18 cellular contexts compared by ENCODE assay signal in genomic region chr13:110503037-110503901, GRCh38. TPM values are rescaled to one million over a fixed set of nuclear protein-coding genes. Genes with fewer than 3 reads are reported as not detected.
DNase-seq lines count a peak whose midpoint lies in the region; TF ChIP-seq lines count a peak whose summit lies in the region.
"Had no signal": no experiment of that assay in that cellular context is flagged by ENCODE, and none has a peak within 500 bp of the region (broad histone marks: within the 10 kb centered on the region; RNA-seq: fewer than 3 reads in every experiment).

No MANE protein-coding gene starts in this region.

- no peak overlapping the region for H3K27ac Mint-ChIP-seq in MCF 10A (ENCODE audit: low read depth, unreplicated experiment)
- H3K27ac Mint-ChIP-seq: activated CD8-positive, alpha-beta T cell treated with anti-CD3 and anti-CD28 coated beads for 36 hours; activated T-helper 2 cell treated with anti-CD3 and anti-CD28 coated beads, Interferon-gamma antibody, Interleukin-2, Interleukin-4, amounts not matched to agents 10 μg/mL and 5 μg/mL and 100 μg/mL, durations not matched to agents 14 hours and 24 hours and 36 hours; T-helper 2 cell treated with Interferon-gamma antibody and Interleukin-4, amounts not matched to agents 5 μg/mL and 100 μg/mL, for 36 hours had no signal

- H3K9ac ChIP-seq in mammary epithelial cell (ENCODE audit: insufficient read depth, low read length) = no peak overlapping the region

- TF ChIP-seq CTCF in mammary epithelial cell (conservative IDR thresholded peaks at IDR 0.05 in 1 of 2, IDR thresholded peaks at IDR 0.05 in 1 of 2; ENCODE audit: extremely low read depth in 1 of 2, insufficient read depth in 1 of 2, low read depth in 1 of 2, low read length in 2 of 2) = no peak
- no peak for TF ChIP-seq CTCF in MCF 10A (IDR thresholded peaks at IDR 0.05; ENCODE audit: unreplicated experiment)
- TF ChIP-seq CTCF in VCaP (conservative IDR thresholded peaks at IDR 0.05) = no peak; the same call in 1 of the 2 replicates
- TF ChIP-seq CTCF in hepatocyte (IDR thresholded peaks at IDR 0.05; ENCODE audit: poor library complexity) = no peak
- TF ChIP-seq CTCF in transverse colon (IDR thresholded peaks at IDR 0.05) = no peak

- no peaks in the 10 kb centered on the region for H3K27me3 Mint-ChIP-seq in MCF 10A (ENCODE audit: insufficient read depth, unreplicated experiment)

- no peak for TF ChIP-seq POLR2A in transverse colon (IDR thresholded peaks at IDR 0.05)

- no peak overlapping the region for H3K27ac ChIP-seq in mammary epithelial cell (ENCODE audit: insufficient read depth, low read depth, low read length)
- H3K27ac ChIP-seq in VCaP = peak overlapping the region; percentile 1; the same call in 1 of the 2 replicates
- peak overlapping the region; percentile 62 for H3K27ac ChIP-seq in hepatocyte
- peak overlapping the region; percentile 35 to 43 (median 38) for H3K27ac ChIP-seq in transverse colon
- H3K27ac ChIP-seq: body of pancreas had no signal

- no peaks in the 10 kb centered on the region for H3K27me3 ChIP-seq in mammary epithelial cell (ENCODE audit: insufficient read depth, low read length)
- no peaks in the 10 kb centered on the region for H3K27me3 ChIP-seq in hepatocyte
- no peaks in the 10 kb centered on the region for H3K27me3 ChIP-seq in transverse colon
- H3K27me3 ChIP-seq: body of pancreas had no signal

- H3K9me3 ChIP-seq in mammary epithelial cell (replicated peaks; ENCODE audit: insufficient read depth, low read length) (no peaks in the 10 kb centered on the region), hepatocyte (ENCODE audit: low read depth) (no peaks in the 10 kb centered on the region), transverse colon (no peaks in the 10 kb centered on the region)
- H3K9me3 ChIP-seq: body of pancreas had no signal

- TF ChIP-seq EP300 in transverse colon (IDR thresholded peaks at IDR 0.05; ENCODE audit: low read depth) = no peak

- no peak overlapping the region for H3K4me2 ChIP-seq in mammary epithelial cell (ENCODE audit: insufficient read depth, low read depth, low read length)
- H3K4me2 ChIP-seq in hepatocyte = no peak overlapping the region

- dilution Hi-C loops in mammary epithelial cell (cut with HindIII; ENCODE audit: low sequenced_read_pairs) = no loop called here

- no peaks in the 10 kb centered on the region for H4K20me1 ChIP-seq in mammary epithelial cell (ENCODE audit: insufficient read depth, low read length)
- no peaks in the 10 kb centered on the region for H4K20me1 ChIP-seq in hepatocyte (ENCODE audit: insufficient read depth, poor library complexity, severe bottlenecking)

- no peaks in the 10 kb centered on the region for H3K79me2 ChIP-seq in mammary epithelial cell (ENCODE audit: insufficient read depth, low read length)
- H3K79me2 ChIP-seq in hepatocyte = no peaks in the 10 kb centered on the region

- in situ Hi-C loops in mammary epithelial cell (cut with MboI; ENCODE audit: low sequenced_read_pairs in 2 of 2) (no loop called here), transverse colon (cut with MboI; ENCODE audit: low pct_ligation_motif_present in 1 of 4, low pct_unique_long_range_greater_than_20kb in 1 of 4, low sequenced_read_pairs in 3 of 4) (no loop called here)

- intact Hi-C loops in mammary epithelial cell (cut with micrococcal nuclease) (no loop called here), MCF 10A (cut with micrococcal nuclease) (no loop called here), transverse colon (cut with DNase I; ENCODE audit: low total_unique reads) (no loop called here)

- DNase-seq in mammary epithelial cell (no peak), MCF 10A (ENCODE audit: unreplicated experiment) (no peak), hepatocyte (ENCODE audit: low spot score) (peak; percentile 55), transverse colon (no peak), T-helper 1 cell (no peak), NCI-H1105 treated with DMSO at 0.1 percent for 48 hours (lab: John Stamatoyannopoulos, UW) (no peak), DMS 273 (lab: John Stamatoyannopoulos, UW; ENCODE audit: unreplicated experiment) (no peak)
- DNase-seq: activated CD8-positive, alpha-beta T cell treated with anti-CD3 and anti-CD28 coated beads for 36 hours; body of pancreas; glutamatergic neuron; NCI-H1417; NCI-H526 treated with DMSO at 0.1 percent for 48 hours; RPMI8226; substantia nigra had no signal

- H3K9me3 Mint-ChIP-seq in MCF 10A (ENCODE audit: unreplicated experiment) = no peaks in the 10 kb centered on the region
- H3K9me3 Mint-ChIP-seq: activated CD8-positive, alpha-beta T cell treated with anti-CD3 and anti-CD28 coated beads for 36 hours; activated T-helper 2 cell treated with anti-CD3 and anti-CD28 coated beads, Interferon-gamma antibody, Interleukin-2, Interleukin-4, amounts not matched to agents 10 μg/mL and 5 μg/mL and 100 μg/mL, durations not matched to agents 14 hours and 24 hours and 36 hours; T-helper 2 cell treated with Interferon-gamma antibody and Interleukin-4, amounts not matched to agents 5 μg/mL and 100 μg/mL, for 36 hours had no signal

- 88% methylated on average over 18 of the region's 20 CpGs for WGBS in mammary epithelial cell (ENCODE audit: low coverage, missing lambda C conversion rate)
- 78% methylated on average over 20 of the region's 20 CpGs for WGBS in hepatocyte (ENCODE audit: low lambda C conversion rate, missing lambda C conversion rate)
- 74 to 100% methylated on average over 1 to 20 of the region's 20 CpGs for WGBS in transverse colon (ENCODE audit: low coverage in 1 of 2), 2 donors

- H3K36me3 ChIP-seq in mammary epithelial cell (ENCODE audit: insufficient read depth, low read length) (peaks cover 5% of the 10 kb centered on the region), hepatocyte (replicated peaks; ENCODE audit: insufficient read depth, low read depth) (no peaks in the 10 kb centered on the region), transverse colon (peaks cover 0 to 6% (median 3%) of the 10 kb centered on the region in 4 donors)

- CTCF ChIA-PET in mammary epithelial cell (lab: Charles Lee; ENCODE audit: low non-redundant PET) (no interaction called here), MCF 10A (lab: Yijun Ruan, JAX) (interaction anchor here (0.6 kb wide), 1 partner anchor 11 kb away, joined by 3 read pairs; no protein-coding TSS in a partner anchor)

- H3K36me3 Mint-ChIP-seq in MCF 10A (ENCODE audit: insufficient read depth, unreplicated experiment) = peaks cover 28% of the 10 kb centered on the region

- peaks cover 15% of the 10 kb centered on the region for H3K4me1 Mint-ChIP-seq in MCF 10A (ENCODE audit: insufficient read depth, unreplicated experiment)

- H3K4me1 ChIP-seq in mammary epithelial cell (ENCODE audit: insufficient read depth, low read length) (peaks cover 8% of the 10 kb centered on the region), hepatocyte (ENCODE audit: insufficient read depth) (peaks cover 19% of the 10 kb centered on the region), transverse colon (peaks cover 10 to 38% (median 26%) of the 10 kb centered on the region in 4 donors)

- H3K4me3 Mint-ChIP-seq in MCF 10A (ENCODE audit: unreplicated experiment) = no peak overlapping the region
- H3K4me3 Mint-ChIP-seq: activated CD8-positive, alpha-beta T cell treated with anti-CD3 and anti-CD28 coated beads for 36 hours; T-helper 2 cell treated with Interferon-gamma antibody and Interleukin-4, amounts not matched to agents 5 μg/mL and 100 μg/mL, for 36 hours had no signal

- H3K4me3 ChIP-seq in mammary epithelial cell (replicated peaks in 1 of 3; ENCODE audit: insufficient read depth in 1 of 3, low read depth in 2 of 3, low read length in 3 of 3) = no peak overlapping the region
- no peak overlapping the region for H3K4me3 ChIP-seq in hepatocyte
- H3K4me3 ChIP-seq in transverse colon = no peak overlapping the region
- H3K4me3 ChIP-seq: body of pancreas had no signal

- no peaks in the 10 kb centered on the region for H3K9me2 ChIP-seq in hepatocyte (replicated peaks; ENCODE audit: insufficient read depth)

- POLR2A ChIA-PET in MCF 10A (lab: Yijun Ruan, JAX) = no interaction called here

- no peak overlapping the region for H2AFZ ChIP-seq in mammary epithelial cell (ENCODE audit: low read depth, low read length)
- H2AFZ ChIP-seq in hepatocyte = no peak overlapping the region

- BruUV-seq in mammary epithelial cell (replicated peaks; lab: Mats Ljungman, UMichigan) (TSS peak; percentile 86), MCF 10A (replicated peaks; lab: Mats Ljungman, UMichigan) (no TSS peak)

RNA-seq across cellular contexts. Expression of gene RAB20, which starts 58.3 kb away (rescaled TPM):
- total RNA-seq in mammary epithelial cell = 1 to 10 TPM; 5.5 to 6.1 TPM
- 9.7 TPM for polyA plus RNA-seq in mammary epithelial cell
- 21.6 TPM for polyA minus RNA-seq in mammary epithelial cell
- total RNA-seq in MCF 10A (2022) = 1.7 and 2.8 TPM in 2 replicates
- 34.8 and 37.4 TPM in 2 replicates for total RNA-seq in hepatocyte
- 19.6 and 28.3 TPM in 2 replicates for polyA plus RNA-seq in hepatocyte
- 10 to 100 TPM; 12.5 to 66.2 (median 54.1) TPM for total RNA-seq in transverse colon
- polyA plus RNA-seq: neural cell had no signal
